ENCODE assay signal across 16 cellular contexts in genomic region chr1:225597926-225598575, GRCh38. TPM values are rescaled to one million over a fixed set of nuclear protein-coding genes. Genes with fewer than 3 reads are reported as not detected.
A peak's percentile ranks its signal among the peaks of the same experiment; 100 is the strongest.
DNase-seq lines count a peak whose midpoint lies in the region; ATAC-seq and TF ChIP-seq lines count a peak whose summit lies in the region.
"Had no signal": no experiment of that assay in that cellular context is flagged by ENCODE, and none has a peak within 500 bp of the region (broad histone marks: within the 10 kb centered on the region; RNA-seq: fewer than 3 reads in every experiment).

No MANE protein-coding gene starts in this region.

- H3K36me3 ChIP-seq in SK-N-SH (replicated peaks in 1 of 2; ENCODE audit: control insufficient read depth in 1 of 2, insufficient read depth in 2 of 2, low read length in 1 of 2): peaks cover 11 to 48% of the 10 kb centered on the region in 2 experiments
- no peaks in the 10 kb centered on the region for H3K36me3 ChIP-seq in psoas muscle (ENCODE audit: insufficient read depth in 1 of 2, low read depth in 1 of 2)
- no peaks in the 10 kb centered on the region for H3K36me3 ChIP-seq in body of pancreas (replicated peaks in 1 of 2; ENCODE audit: insufficient read depth in 1 of 2, low read depth in 2 of 2)

- ATAC-seq in psoas muscle (no peak), body of pancreas (no peak)
- ATAC-seq: left colon, Right ventricle myocardium inferior had no signal

- H3K4me3 ChIP-seq in SK-N-SH (ENCODE audit: low read depth in 2 of 2, low read length in 1 of 2): no peak overlapping the region
- H3K4me3 ChIP-seq in fibroblast of mammary gland (ENCODE audit: control insufficient read depth, low read depth, low read length): no peak overlapping the region
- H3K4me3 ChIP-seq in psoas muscle: no peak overlapping the region
- H3K4me3 ChIP-seq in body of pancreas: no peak overlapping the region

- H2AFZ ChIP-seq in SK-N-SH (ENCODE audit: low read depth): no peak overlapping the region

- no peaks in the 10 kb centered on the region for H3K9me3 ChIP-seq in SK-N-SH
- no peaks in the 10 kb centered on the region for H3K9me3 ChIP-seq in psoas muscle
- no peaks in the 10 kb centered on the region for H3K9me3 ChIP-seq in body of pancreas

- peaks cover 100% of the 10 kb centered on the region for H3K79me2 ChIP-seq in SK-N-SH (ENCODE audit: insufficient read depth)

- no peak for TF ChIP-seq CTCF in SK-N-SH (IDR thresholded peaks at IDR 0.05)
- no peak for TF ChIP-seq CTCF in fibroblast of mammary gland (conservative IDR thresholded peaks at IDR 0.05; ENCODE audit: control insufficient read depth, insufficient read depth, low read depth, low read length)
- TF ChIP-seq CTCF in psoas muscle (IDR thresholded peaks at IDR 0.05): no peak
- no peak for TF ChIP-seq CTCF in body of pancreas (IDR thresholded peaks at IDR 0.05)

- POLR2A ChIA-PET in SK-N-SH (lab: Yijun Ruan, JAX): no interaction called here

- intact Hi-C loops in psoas muscle (cut with DNase I) (loop anchor here in 1 of 2 donors (10.0 kb wide), 1 partner anchor 57 kb away; the partner anchor contains the start of gene ENAH), body of pancreas (cut with DNase I) (no loop called here)

- no peak overlapping the region for H3K4me2 ChIP-seq in SK-N-SH

- CTCF ChIA-PET in SK-N-SH (lab: Yijun Ruan, JAX): no interaction called here

- peaks cover 85% of the 10 kb centered on the region for H4K20me1 ChIP-seq in SK-N-SH (ENCODE audit: insufficient read depth)

- H3K9me2 ChIP-seq in SK-N-SH: no peaks in the 10 kb centered on the region; the same call in 1 of the 2 replicates

- WGBS in SK-N-SH (ENCODE audit: low lambda C conversion rate): 96% methylated on average over 2 of the region's 2 CpGs
- 97 to 100% (median 97%) methylated on average over 2 of the region's 2 CpGs for WGBS in psoas muscle, 3 donors
- 96 to 100% methylated on average over 2 of the region's 2 CpGs for WGBS in body of pancreas, 2 donors

- H3F3A ChIP-seq in SK-N-SH (replicated peaks; ENCODE audit: insufficient read depth): peaks cover 36% of the 10 kb centered on the region

- no peak for TF ChIP-seq RAD21 in SK-N-SH (IDR thresholded peaks at IDR 0.05; ENCODE audit: low read length)

- DNase-seq in H4 (ENCODE audit: low spot score) (peak; percentile 29), SK-N-SH (no peak), fibroblast of mammary gland (ENCODE audit: low read depth) (peak; percentile 56), psoas muscle (no peak), NCI-H510A (lab: John Stamatoyannopoulos, UW) (no peak), body of pancreas (no peak)
- no peak for DNase-seq in effector CD4-positive, alpha-beta T cell
- DNase-seq: activated CD4-positive, alpha-beta T cell treated with anti-CD3 and anti-CD28 coated beads for 1 hour; activated CD8-positive, alpha-beta memory T cell treated with anti-CD3 and anti-CD28 coated beads, Interleukin-2, amount 50 U/mL, for 48 hours; activated naive CD4-positive, alpha-beta T cell treated with anti-CD3 and anti-CD28 coated beads, Interleukin-2, amount 50 U/mL, for 16 hours; CD4-positive, CD25-positive, alpha-beta regulatory T cell; left colon; NCI-H2081 treated with DMSO at 0.1 percent for 48 hours; stimulated activated CD4-positive, alpha-beta T cell treated with anti-CD3 and anti-CD28 coated beads, Interleukin-12 subunit alpha, Interleukin-12 subunit beta, amount 100 ng/mL, for 4 hours; T-helper 2 cell had no signal

- H3K27me3 ChIP-seq in SK-N-SH (ENCODE audit: insufficient read depth) (no peaks in the 10 kb centered on the region), psoas muscle (ENCODE audit: insufficient read depth in 3 of 3, low read length in 2 of 3) (no peaks in the 10 kb centered on the region), body of pancreas (no peaks in the 10 kb centered on the region)

- no peak for TF ChIP-seq EP300 in SK-N-SH (IDR thresholded peaks at IDR 0.05; ENCODE audit: borderline replicate concordance in 1 of 2, low read depth in 1 of 2, low read length in 1 of 2)

- H3K9ac ChIP-seq in SK-N-SH: no peak overlapping the region

- H3K27ac ChIP-seq in SK-N-SH (ENCODE audit: low read depth in 2 of 2, low read length in 1 of 2) (no peak overlapping the region; a peak in 2 of 4 replicates), psoas muscle (peak overlapping the region; percentile 8), body of pancreas (no peak overlapping the region)

- no peak for TF ChIP-seq POLR2A in body of pancreas (IDR thresholded peaks at IDR 0.05)

- peaks cover 11 to 25% of the 10 kb centered on the region in 2 experiments; a peak in 3 of 4 replicates for H3K4me1 ChIP-seq in SK-N-SH (ENCODE audit: control insufficient read depth in 1 of 2, insufficient read depth in 2 of 2, low read depth in 1 of 2, low read length in 1 of 2)
- peaks cover 54% of the 10 kb centered on the region for H3K4me1 ChIP-seq in psoas muscle
- peaks cover 10% of the 10 kb centered on the region for H3K4me1 ChIP-seq in body of pancreas

TF ChIP-seq in SK-N-SH, 30 proteins besides CTCF, POLR2A, EP300 and RAD21:
- TF ChIP-seq SIN3A (IDR thresholded peaks at IDR 0.05; ENCODE audit: borderline replicate concordance, low read depth, low read length) (no peak), POLR2AphosphoS5 (IDR thresholded peaks at IDR 0.05; ENCODE audit: low read depth, low read length) (no peak), TEAD4 (IDR thresholded peaks at IDR 0.05; ENCODE audit: borderline replicate concordance, insufficient read depth) (no peak), CHD2 (IDR thresholded peaks at IDR 0.05; ENCODE audit: low read length, partially characterized antibody) (no peak), FOSL2 (IDR thresholded peaks at IDR 0.05; ENCODE audit: borderline replicate concordance, low read depth) (peak; percentile 18; the same call in 1 of the 2 replicates), GABPA (IDR thresholded peaks at IDR 0.05; ENCODE audit: low read depth) (no peak), RCOR1 (IDR thresholded peaks at IDR 0.05; ENCODE audit: low read length) (no peak), TAF1 (IDR thresholded peaks at IDR 0.05; ENCODE audit: borderline replicate concordance, low read depth, low read length) (no peak)

RNA-seq across cellular contexts. Expression of gene ENAH, which starts 54.9 kb away (rescaled TPM):
- 89.4 and 98.0 TPM in 2 replicates for total RNA-seq in H4 (2014; rRNA removed; shearing (Covaris generic))
- polyA plus RNA-seq in SK-N-SH (2012; rRNA removed) (48.9 and 72.0 TPM in 2 replicates), psoas muscle (10 to 100 TPM; 17.1 to 76.4 (median 38.8) TPM)
- polyA plus RNA-seq in SK-N-SH (2012; cell fraction: cytosol; rRNA removed): 79.6 and 101 TPM in 2 replicates
- polyA plus RNA-seq in SK-N-SH (2012; cell fraction: nucleus; rRNA removed): 19.8 and 65.1 TPM in 2 replicates
- total RNA-seq in psoas muscle (100 to 1,000 TPM; 119 to 262 (median 177) TPM), body of pancreas (10 to 100 TPM; 21.1 to 28.8 TPM)
- total RNA-seq: CD4-positive, CD25-positive, alpha-beta regulatory T cell had no signal

Comparison
In these comparisons a context has a peak if more than half of its experiments do, and no peak if none do; other contexts are left out.
1. DNase-seq: peak in H4 (single experiment) and fibroblast of mammary gland (single experiment); none in SK-N-SH (single experiment), psoas muscle (0 of 2), effector CD4-positive, alpha-beta T cell (single experiment), NCI-H510A (single experiment) and body of pancreas (0 of 4).